ENCODE assay signal across 10 cellular contexts in genomic region chr6:46016063-46016608, GRCh38. TPM values are rescaled to one million over a fixed set of nuclear protein-coding genes. Genes with fewer than 3 reads are reported as not detected.
DNase-seq lines count a peak whose midpoint lies in the region; ATAC-seq and TF ChIP-seq lines count a peak whose summit lies in the region.
"Had no signal": no experiment of that assay in that cellular context is flagged by ENCODE, and none has a peak within 500 bp of the region (broad histone marks: within the 10 kb centered on the region; RNA-seq: fewer than 3 reads in every experiment).

No MANE protein-coding gene starts in this region.

- H3K27me3 Mint-ChIP-seq in naive thymus-derived CD4-positive, alpha-beta T cell: peaks cover 0 to 40% (median 22%) of the 10 kb centered on the region in 5 donors

- peak overlapping the region; percentile 60 to 89 (median 82) for H3K4me3 Mint-ChIP-seq in naive thymus-derived CD4-positive, alpha-beta T cell

- intact Hi-C loops in Right ventricle myocardium inferior (cut with DNase I) (no loop called here), upper lobe of right lung (cut with DNase I) (no loop called here)
- intact Hi-C loops in naive thymus-derived CD4-positive, alpha-beta T cell (cut with micrococcal nuclease): loop anchor here (10.0 kb wide), 2 partner anchors 591 to 1011 kb away; no protein-coding TSS in a partner anchor

- H3K36me3 Mint-ChIP-seq in naive thymus-derived CD4-positive, alpha-beta T cell: peaks cover 0 to 13% (median 0%) of the 10 kb centered on the region in 5 donors

- ATAC-seq in Right ventricle myocardium inferior: no peak
- no peak for ATAC-seq in naive thymus-derived CD4-positive, alpha-beta T cell
- peak; percentile 7 for ATAC-seq in upper lobe of right lung

- DNase-seq in cardiac muscle cell (ENCODE audit: low read depth in 1 of 2, low spot score in 1 of 2): no peak
- DNase-seq in Right ventricle myocardium inferior (ENCODE audit: missing footprints): no peak
- no peak for DNase-seq in coronary artery (ENCODE audit: low spot score)
- no peak for DNase-seq in naive thymus-derived CD4-positive, alpha-beta T cell
- no peak for DNase-seq in upper lobe of right lung
- no peak for DNase-seq in retina
- DNase-seq in stimulated activated CD4-positive, alpha-beta T cell treated with anti-CD3 and anti-CD28 coated beads, Interleukin-4, amount 100 ng/mL, for 4 hours: no peak
- no peak for DNase-seq in HuH-7.5 (ENCODE audit: low spot score)
- DNase-seq: NCI-H1436 treated with DMSO at 0.1 percent for 48 hours had no signal

- POLR2A ChIA-PET in naive thymus-derived CD4-positive, alpha-beta T cell (lab: Charles Lee): no interaction called here

- H3K9me3 ChIP-seq in cardiac muscle cell (ENCODE audit: low read depth): no peaks in the 10 kb centered on the region
- H3K9me3 ChIP-seq in naive thymus-derived CD4-positive, alpha-beta T cell (ENCODE audit: control insufficient read depth in 2 of 3, low read length in 3 of 3): no peaks in the 10 kb centered on the region
- no peaks in the 10 kb centered on the region for H3K9me3 ChIP-seq in upper lobe of right lung

- peak overlapping the region; percentile 77 for H3K4me3 ChIP-seq in cardiac muscle cell
- H3K4me3 ChIP-seq in coronary artery: peak overlapping the region; percentile 72
- H3K4me3 ChIP-seq in naive thymus-derived CD4-positive, alpha-beta T cell (ENCODE audit: low read length): peak overlapping the region; percentile 57
- peak overlapping the region; percentile 62 for H3K4me3 ChIP-seq in upper lobe of right lung

- H3K4me1 ChIP-seq in cardiac muscle cell (ENCODE audit: low read depth) (peaks cover 7% of the 10 kb centered on the region), upper lobe of right lung (peaks cover 18% of the 10 kb centered on the region)
- H3K4me1 ChIP-seq in naive thymus-derived CD4-positive, alpha-beta T cell (ENCODE audit: control insufficient read depth in 2 of 2, insufficient read depth in 2 of 2, low read length in 2 of 2): peaks cover 28 to 32% of the 10 kb centered on the region in 2 donors

- no peak for TF ChIP-seq CTCF in cardiac muscle cell (IDR thresholded peaks at IDR 0.05; ENCODE audit: low read depth, low read length)
- TF ChIP-seq CTCF in coronary artery (IDR thresholded peaks at IDR 0.05): no peak
- TF ChIP-seq CTCF in upper lobe of right lung (IDR thresholded peaks at IDR 0.05): no peak

- H3K27ac ChIP-seq in cardiac muscle cell (peak overlapping the region; percentile 64), coronary artery (peak overlapping the region in 1 of 2 donors; percentile 23), upper lobe of right lung (no peak overlapping the region)
- peak overlapping the region; percentile 64 for H3K27ac ChIP-seq in naive thymus-derived CD4-positive, alpha-beta T cell (ENCODE audit: low read depth, low read length)

- peaks cover 0 to 7% (median 0%) of the 10 kb centered on the region in 11 donors for H3K9me3 Mint-ChIP-seq in naive thymus-derived CD4-positive, alpha-beta T cell

- peaks cover 9% of the 10 kb centered on the region for H3K27me3 ChIP-seq in cardiac muscle cell
- no peaks in the 10 kb centered on the region for H3K27me3 ChIP-seq in naive thymus-derived CD4-positive, alpha-beta T cell (ENCODE audit: control insufficient read depth in 2 of 2, insufficient read depth in 2 of 2, low read length in 2 of 2)
- peaks cover 11% of the 10 kb centered on the region for H3K27me3 ChIP-seq in upper lobe of right lung

- CTCF ChIA-PET in naive thymus-derived CD4-positive, alpha-beta T cell (lab: Charles Lee): no interaction called here

- H3K27ac Mint-ChIP-seq in naive thymus-derived CD4-positive, alpha-beta T cell: peak overlapping the region in 4 of 9 donors; percentile 1 to 92 (median 72)

- H3K36me3 ChIP-seq in cardiac muscle cell (no peaks in the 10 kb centered on the region), upper lobe of right lung (no peaks in the 10 kb centered on the region)
- H3K36me3 ChIP-seq in naive thymus-derived CD4-positive, alpha-beta T cell (ENCODE audit: control insufficient read depth in 2 of 3, insufficient read depth in 3 of 3, low read length in 3 of 3): no peaks in the 10 kb centered on the region

- peaks cover 30 to 48% (median 46%) of the 10 kb centered on the region in 7 donors for H3K4me1 Mint-ChIP-seq in naive thymus-derived CD4-positive, alpha-beta T cell

RNA-seq across cellular contexts. Expression of gene CLIC5, which starts 0.5 kb away (rescaled TPM):
- total RNA-seq in cardiac muscle cell (11.2 and 24.5 TPM in 2 replicates), Right ventricle myocardium inferior (312 TPM), upper lobe of right lung (131 TPM)
- polyA plus RNA-seq in cardiac muscle cell: 10.5 and 13.5 TPM in 2 replicates
- total RNA-seq in naive thymus-derived CD4-positive, alpha-beta T cell: 1 to 10 TPM; 1.1 to 4.1 (median 3.2) TPM
- under 1 TPM; 0.41 to 0.45 TPM for polyA plus RNA-seq in naive thymus-derived CD4-positive, alpha-beta T cell
- polyA plus RNA-seq: CD14-positive monocyte had no signal

Comparison
In these comparisons a context has a peak if more than half of its experiments do, and no peak if none do; other contexts are left out.
1. intact Hi-C loops: an anchor here in naive thymus-derived CD4-positive, alpha-beta T cell (10.0 kb wide); none called in Right ventricle myocardium inferior and upper lobe of right lung.